25 cellular contexts compared by ENCODE assay signal in the genomic region with DNA sequence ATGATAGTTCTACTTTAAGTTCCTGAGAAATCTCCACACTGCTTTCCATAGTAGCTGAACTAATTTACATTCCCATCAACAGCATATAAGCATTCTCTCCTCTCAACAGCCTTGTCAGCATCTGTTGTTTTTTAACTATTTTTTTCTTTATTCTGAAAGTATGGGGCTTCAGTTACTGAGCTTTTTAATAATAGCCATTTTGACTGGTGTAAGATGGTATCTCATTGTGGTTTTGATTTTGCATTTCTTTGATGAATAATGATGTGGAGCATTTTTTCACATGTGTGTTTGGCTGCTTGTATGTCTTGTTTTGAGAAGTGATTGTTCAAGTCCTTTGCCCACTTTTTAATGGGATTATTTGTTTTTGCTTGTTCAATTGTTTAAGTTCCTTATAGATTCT. TPM values are rescaled to one million over a fixed set of nuclear protein-coding genes. Genes with fewer than 3 reads are reported as not detected.
DNase-seq lines count a peak whose midpoint lies in the region; ATAC-seq and TF ChIP-seq lines count a peak whose summit lies in the region.
"Had no signal": no experiment of that assay in that cellular context is flagged by ENCODE, and none has a peak within 500 bp of the region (broad histone marks: within the 10 kb centered on the region; RNA-seq: fewer than 3 reads in every experiment).

No MANE protein-coding gene starts in this region.

- POLR2A ChIA-PET in SK-N-SH (lab: Yijun Ruan, JAX): no interaction called here
- POLR2A ChIA-PET in naive thymus-derived CD4-positive, alpha-beta T cell (lab: Charles Lee): no interaction called here

- H3K4me2 ChIP-seq in SK-N-SH: no peak overlapping the region
- H3K4me2 ChIP-seq: GM23338 had no signal

- no peaks in the 10 kb centered on the region for H3K9me3 ChIP-seq in SK-N-SH
- no peaks in the 10 kb centered on the region for H3K9me3 ChIP-seq in naive thymus-derived CD4-positive, alpha-beta T cell (ENCODE audit: control insufficient read depth in 2 of 3, low read length in 3 of 3)

- H3K4me1 ChIP-seq in SK-N-SH (ENCODE audit: control insufficient read depth in 1 of 2, insufficient read depth in 2 of 2, low read depth in 1 of 2, low read length in 1 of 2): no peaks in the 10 kb centered on the region
- no peaks in the 10 kb centered on the region for H3K4me1 ChIP-seq in naive thymus-derived CD4-positive, alpha-beta T cell (ENCODE audit: control insufficient read depth in 2 of 2, insufficient read depth in 2 of 2, low read length in 2 of 2)

- peaks cover 20% of the 10 kb centered on the region for H3K27me3 Mint-ChIP-seq in activated naive CD4-positive, alpha-beta T cell treated with anti-CD3 and anti-CD28 coated beads for 36 hours (ENCODE audit: low read depth)
- peaks cover 4 to 20% (median 13%) of the 10 kb centered on the region in 5 donors for H3K27me3 Mint-ChIP-seq in naive thymus-derived CD4-positive, alpha-beta T cell

- H3F3A ChIP-seq in SK-N-SH (replicated peaks; ENCODE audit: insufficient read depth): peaks cover 10% of the 10 kb centered on the region

- intact Hi-C loops in activated naive CD4-positive, alpha-beta T cell treated with anti-CD3 and anti-CD28 coated beads for 36 hours (cut with micrococcal nuclease): no loop called here
- intact Hi-C loops in naive thymus-derived CD4-positive, alpha-beta T cell (cut with micrococcal nuclease): no loop called here

- ATAC-seq in SK-N-SH treated with all-trans-retinoic acid at 6 μM for 48 hours (no peak), GM18502 (IDR thresholded peaks at IDR 0.05; ENCODE audit: poor library complexity, unreplicated experiment) (no peak)
- ATAC-seq in naive thymus-derived CD4-positive, alpha-beta T cell: no peak
- ATAC-seq: GM23338, Right ventricle myocardium inferior had no signal

- no peak overlapping the region for H3K4me3 ChIP-seq in SK-N-SH (ENCODE audit: low read depth in 2 of 2, low read length in 1 of 2)
- no peak overlapping the region for H3K4me3 ChIP-seq in naive thymus-derived CD4-positive, alpha-beta T cell (ENCODE audit: low read length)
- H3K4me3 ChIP-seq: GM23338 had no signal

- no peak overlapping the region for H3K4me3 Mint-ChIP-seq in activated naive CD4-positive, alpha-beta T cell treated with anti-CD3 and anti-CD28 coated beads for 36 hours
- no peak overlapping the region for H3K4me3 Mint-ChIP-seq in naive thymus-derived CD4-positive, alpha-beta T cell
- H3K4me3 Mint-ChIP-seq: GM23338 had no signal

- H3K36me3 ChIP-seq in SK-N-SH (replicated peaks in 1 of 2; ENCODE audit: control insufficient read depth in 1 of 2, insufficient read depth in 2 of 2, low read length in 1 of 2): peaks cover 0 to 4% of the 10 kb centered on the region in 2 experiments
- H3K36me3 ChIP-seq in naive thymus-derived CD4-positive, alpha-beta T cell (ENCODE audit: control insufficient read depth in 2 of 3, insufficient read depth in 3 of 3, low read length in 3 of 3): no peaks in the 10 kb centered on the region

- no peak overlapping the region for H3K9ac ChIP-seq in SK-N-SH

- no peak for TF ChIP-seq CTCF in SK-N-SH (IDR thresholded peaks at IDR 0.05)

- no peak for TF ChIP-seq RAD21 in SK-N-SH (IDR thresholded peaks at IDR 0.05; ENCODE audit: low read length)

- H3K9me2 ChIP-seq in SK-N-SH: no peaks in the 10 kb centered on the region

- TF ChIP-seq EP300 in SK-N-SH (IDR thresholded peaks at IDR 0.05; ENCODE audit: borderline replicate concordance in 1 of 2, low read depth in 1 of 2, low read length in 1 of 2): no peak

- no peak overlapping the region for H2AFZ ChIP-seq in SK-N-SH (ENCODE audit: low read depth)
- H2AFZ ChIP-seq: GM23338 had no signal

- no peaks in the 10 kb centered on the region for H3K36me3 Mint-ChIP-seq in activated naive CD4-positive, alpha-beta T cell treated with anti-CD3 and anti-CD28 coated beads for 36 hours (ENCODE audit: low read depth)
- peaks cover 0 to 2% (median 0%) of the 10 kb centered on the region in 5 donors for H3K36me3 Mint-ChIP-seq in naive thymus-derived CD4-positive, alpha-beta T cell

- H3K9me3 Mint-ChIP-seq in activated naive CD4-positive, alpha-beta T cell treated with anti-CD3 and anti-CD28 coated beads for 36 hours: no peaks in the 10 kb centered on the region
- H3K9me3 Mint-ChIP-seq in naive thymus-derived CD4-positive, alpha-beta T cell: peaks cover 0 to 7% (median 0%) of the 10 kb centered on the region in 11 donors

- no peak overlapping the region for H3K27ac Mint-ChIP-seq in activated naive CD4-positive, alpha-beta T cell treated with anti-CD3 and anti-CD28 coated beads for 36 hours
- no peak overlapping the region for H3K27ac Mint-ChIP-seq in naive thymus-derived CD4-positive, alpha-beta T cell
- H3K27ac Mint-ChIP-seq: GM23338 had no signal

- no peaks in the 10 kb centered on the region for H3K79me2 ChIP-seq in SK-N-SH (ENCODE audit: insufficient read depth)

- no peaks in the 10 kb centered on the region for H3K4me1 Mint-ChIP-seq in activated naive CD4-positive, alpha-beta T cell treated with anti-CD3 and anti-CD28 coated beads for 36 hours (ENCODE audit: low read depth)
- no peaks in the 10 kb centered on the region for H3K4me1 Mint-ChIP-seq in naive thymus-derived CD4-positive, alpha-beta T cell

- H3K27me3 ChIP-seq in SK-N-SH (ENCODE audit: insufficient read depth): no peaks in the 10 kb centered on the region
- H3K27me3 ChIP-seq in naive thymus-derived CD4-positive, alpha-beta T cell (ENCODE audit: control insufficient read depth in 2 of 2, insufficient read depth in 2 of 2, low read length in 2 of 2): no peaks in the 10 kb centered on the region

- no peaks in the 10 kb centered on the region for H4K20me1 ChIP-seq in SK-N-SH (ENCODE audit: insufficient read depth)

- CTCF ChIA-PET in SK-N-SH (lab: Yijun Ruan, JAX): interaction anchor here (1.3 kb wide), 1 partner anchor 34 kb away, joined by 5 read pairs; no protein-coding TSS in a partner anchor
- CTCF ChIA-PET in activated naive CD4-positive, alpha-beta T cell treated with anti-CD3 and anti-CD28 coated beads for 36 hours (lab: Charles Lee): no interaction called here
- CTCF ChIA-PET in naive thymus-derived CD4-positive, alpha-beta T cell (lab: Charles Lee): no interaction called here

- DNase-seq in SK-N-SH (no peak), NCI-H526 treated with DMSO at 0.1 percent for 48 hours (lab: John Stamatoyannopoulos, UW) (peak; percentile 38), fibroblast of peridontal ligament (ENCODE audit: extremely low read depth) (peak; percentile 55), H4 (ENCODE audit: low spot score) (no peak)
- no peak for DNase-seq in activated naive CD4-positive, alpha-beta T cell treated with anti-CD3 and anti-CD28 coated beads for 36 hours
- DNase-seq in naive thymus-derived CD4-positive, alpha-beta T cell: no peak
- DNase-seq: HCEC 1CT, KG1, NCI-H1417, NCI-H1694 treated with DMSO at 0.1 percent for 48 hours, NCI-H2081 treated with DMSO at 0.1 percent for 48 hours, NCI-H2171 treated with DMSO at 0.1 percent for 48 hours, NCI-H524 treated with DMSO at 0.1 percent for 48 hours, OCI-M1, SW 1271 had no signal

- H3K27ac ChIP-seq in SK-N-SH (ENCODE audit: low read depth in 2 of 2, low read length in 1 of 2): no peak overlapping the region
- no peak overlapping the region for H3K27ac ChIP-seq in naive thymus-derived CD4-positive, alpha-beta T cell (ENCODE audit: low read depth, low read length)
- H3K27ac ChIP-seq: 22Rv1, C4-2B had no signal

TF ChIP-seq in SK-N-SH, 30 proteins besides CTCF, POLR2A, EP300 and RAD21 (continues in another document):
- TF ChIP-seq NRF1 (IDR thresholded peaks at IDR 0.05; ENCODE audit: low read depth, low read length): no peak

RNA-seq across cellular contexts. Expression of a gene that starts 2.4 kb away (rescaled TPM):
- not detected in 2 replicates for polyA plus RNA-seq in SK-N-SH (2012; rRNA removed)
- not detected in 2 replicates for polyA plus RNA-seq in SK-N-SH (2012; cell fraction: cytosol; rRNA removed)
- polyA plus RNA-seq in SK-N-SH (2012; cell fraction: nucleus; rRNA removed): not detected in 2 replicates
- not detected for total RNA-seq in activated naive CD4-positive, alpha-beta T cell treated with anti-CD3 and anti-CD28 coated beads for 36 hours
- not detected in 2 replicates for total RNA-seq in H4 (2014; rRNA removed; shearing (Covaris generic))
- total RNA-seq in naive thymus-derived CD4-positive, alpha-beta T cell: not detected
- polyA plus RNA-seq in naive thymus-derived CD4-positive, alpha-beta T cell: not detected
- total RNA-seq: Daoy, GM23338, HT1080, Right ventricle myocardium inferior, SK-MEL-5 had no signal
- polyA plus RNA-seq: AG04450, GM23338 had no signal

RNA-seq across cellular contexts. Expression of a gene that starts 5.5 kb away (rescaled TPM):
- not detected in 2 replicates for polyA plus RNA-seq in SK-N-SH (2012; rRNA removed)
- polyA plus RNA-seq in SK-N-SH (2012; cell fraction: cytosol; rRNA removed): not detected in 2 replicates
- polyA plus RNA-seq in SK-N-SH (2012; cell fraction: nucleus; rRNA removed): not detected in 2 replicates
- not detected for total RNA-seq in activated naive CD4-positive, alpha-beta T cell treated with anti-CD3 and anti-CD28 coated beads for 36 hours
- not detected in 2 replicates for total RNA-seq in H4 (2014; rRNA removed; shearing (Covaris generic))
- not detected for total RNA-seq in naive thymus-derived CD4-positive, alpha-beta T cell
- not detected for polyA plus RNA-seq in naive thymus-derived CD4-positive, alpha-beta T cell
- total RNA-seq: Daoy, GM23338, Right ventricle myocardium inferior, SK-MEL-5 had no signal
- polyA plus RNA-seq: AG04450, GM23338 had no signal

RNA-seq across cellular contexts. Expression of a gene that starts 7.3 kb away (rescaled TPM):
- polyA plus RNA-seq in SK-N-SH (2012; rRNA removed): 0.36 and 0.39 TPM in 2 replicates
- polyA plus RNA-seq in SK-N-SH (2012; cell fraction: cytosol; rRNA removed): 0.32 and 0.93 TPM in 2 replicates
- polyA plus RNA-seq in SK-N-SH (2012; cell fraction: nucleus; rRNA removed): 0.56 and 0.83 TPM in 2 replicates
- total RNA-seq in activated naive CD4-positive, alpha-beta T cell treated with anti-CD3 and anti-CD28 coated beads for 36 hours: not detected
- 0.21 TPM in 1 of 2 replicates, not detected in the other for total RNA-seq in H4 (2014; rRNA removed; shearing (Covaris generic))
- not detected for total RNA-seq in naive thymus-derived CD4-positive, alpha-beta T cell
- not detected for polyA plus RNA-seq in naive thymus-derived CD4-positive, alpha-beta T cell
- total RNA-seq: Daoy, GM23338, Right ventricle myocardium inferior, SK-MEL-5 had no signal
- polyA plus RNA-seq: GM23338 had no signal

RNA-seq across cellular contexts. Expression of a gene that starts 11.3 kb away (rescaled TPM):
- not detected in 2 replicates for polyA plus RNA-seq in SK-N-SH (2012; rRNA removed)
- 0.04 TPM in 1 of 2 replicates, not detected in the other for polyA plus RNA-seq in SK-N-SH (2012; cell fraction: cytosol; rRNA removed)
- not detected in 2 replicates for polyA plus RNA-seq in SK-N-SH (2012; cell fraction: nucleus; rRNA removed)
- total RNA-seq in activated naive CD4-positive, alpha-beta T cell treated with anti-CD3 and anti-CD28 coated beads for 36 hours: not detected
- not detected in 2 replicates for total RNA-seq in H4 (2014; rRNA removed; shearing (Covaris generic))
- total RNA-seq in naive thymus-derived CD4-positive, alpha-beta T cell: not detected
- not detected for polyA plus RNA-seq in naive thymus-derived CD4-positive, alpha-beta T cell
- total RNA-seq: Daoy, GM23338, HT1080, Right ventricle myocardium inferior, SK-MEL-5 had no signal
- polyA plus RNA-seq: GM23338 had no signal

RNA-seq across cellular contexts. Expression of a gene that starts 13.1 kb away (rescaled TPM):
- polyA plus RNA-seq in SK-N-SH (2012; rRNA removed): not detected in 2 replicates
- not detected in 2 replicates for polyA plus RNA-seq in SK-N-SH (2012; cell fraction: cytosol; rRNA removed)
- polyA plus RNA-seq in SK-N-SH (2012; cell fraction: nucleus; rRNA removed): not detected in 2 replicates
- not detected for total RNA-seq in activated naive CD4-positive, alpha-beta T cell treated with anti-CD3 and anti-CD28 coated beads for 36 hours
- total RNA-seq in H4 (2014; rRNA removed; shearing (Covaris generic)): not detected in 2 replicates
- not detected for total RNA-seq in naive thymus-derived CD4-positive, alpha-beta T cell
- polyA plus RNA-seq in naive thymus-derived CD4-positive, alpha-beta T cell: not detected
- total RNA-seq: Daoy, GM23338, HT1080, Right ventricle myocardium inferior, SK-MEL-5 had no signal
- polyA plus RNA-seq: AG04450, GM23338 had no signal

Comparison
In these comparisons a context has a peak if more than half of its experiments do, and no peak if none do; other contexts are left out.
1. DNase-seq: peak in NCI-H526 treated with DMSO at 0.1 percent for 48 hours (single experiment) and fibroblast of peridontal ligament (single experiment); none in SK-N-SH (single experiment), activated naive CD4-positive, alpha-beta T cell treated with anti-CD3 and anti-CD28 coated beads for 36 hours (single experiment), H4 (single experiment) and naive thymus-derived CD4-positive, alpha-beta T cell (0 of 9).